1 cellular context compared by ENCODE assay signal in the genomic region with DNA sequence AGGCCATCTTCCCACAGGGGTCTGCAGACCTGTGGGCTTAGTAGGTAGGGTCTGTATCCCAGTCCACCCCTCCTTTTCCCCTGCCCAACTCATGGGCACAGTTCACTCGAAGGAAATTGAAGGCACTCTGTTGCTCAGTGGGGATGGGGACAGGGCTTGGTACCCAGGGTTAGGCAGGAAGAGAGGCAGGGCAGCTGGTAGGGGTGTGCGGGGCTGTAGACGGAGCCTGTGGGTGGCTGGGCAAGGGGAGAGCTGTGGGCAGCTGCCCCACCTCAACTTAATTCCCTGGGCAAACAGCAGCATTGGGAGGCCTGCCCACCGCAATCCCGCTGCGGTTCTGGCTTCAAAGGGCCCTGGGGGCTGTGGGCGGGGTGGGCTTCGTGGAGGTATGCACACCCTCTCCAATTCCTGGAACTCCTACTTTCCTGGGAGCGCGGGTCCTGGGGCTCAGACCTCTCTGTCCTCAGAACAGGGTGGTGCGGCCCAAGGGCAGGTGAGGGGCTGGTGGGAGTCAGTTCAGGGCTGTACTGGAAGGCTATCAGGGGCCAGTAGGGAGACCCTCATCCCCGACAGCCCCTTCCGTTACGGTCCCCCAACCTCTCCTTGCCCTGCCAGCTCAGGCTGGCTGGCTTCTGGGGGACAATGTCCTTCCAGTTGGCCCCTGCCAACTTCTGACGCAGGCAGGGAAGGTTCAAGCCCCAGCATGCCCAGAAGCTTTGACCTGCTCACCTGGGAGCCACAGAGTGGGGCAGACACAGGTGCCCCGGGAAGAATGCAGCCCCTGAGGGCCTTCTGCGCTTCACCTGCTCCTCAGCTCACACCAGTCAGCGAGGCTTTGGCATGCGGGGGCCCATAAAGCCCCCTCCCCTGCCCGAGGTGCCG.
A peak's percentile ranks its signal among the peaks of the same experiment; 100 is the strongest.
TF ChIP-seq lines count a peak whose summit lies in the region.

No MANE protein-coding gene starts in this region.

TF ChIP-seq in GM23338, 12 proteins besides CTCF, POLR2A, EP300 and RAD21 (continued from another document):
- TF ChIP-seq POLR2AphosphoS5 (IDR thresholded peaks at IDR 0.05; ENCODE audit: low read depth) = 0 out of 2 replicates have a peak, but pooled peaks have one; percentile 11
TF ChIP-seq in GM23338: peak in this region for 1.
